ENCODE assay signal across 8 cellular contexts in genomic region chr19:49266409-49266808, GRCh38. TPM values are rescaled to one million over a fixed set of nuclear protein-coding genes. Genes with fewer than 3 reads are reported as not detected.
A peak's percentile ranks its signal among the peaks of the same experiment; 100 is the strongest.
DNase-seq lines count a peak whose midpoint lies in the region; ATAC-seq and TF ChIP-seq lines count a peak whose summit lies in the region.
"Not testable (repeated sequence)": the region's sequence is repeated elsewhere in the genome, so short reads cannot be mapped to it uniquely, and the experiment has no call there.

No MANE protein-coding gene starts in this region.

- not testable (repeated sequence) for H3K79me2 ChIP-seq in DND-41 (ENCODE audit: insufficient read depth, low read length)

- not testable (repeated sequence) for H3K4me2 ChIP-seq in DND-41 (ENCODE audit: insufficient read depth, low read length)

- H3K9me3 ChIP-seq in DND-41 (ENCODE audit: insufficient read depth, low read length, severe bottlenecking); SJCRH30 (replicated peaks); colonic mucosa: not testable (repeated sequence)

- not testable (repeated sequence) for H3K27me3 Mint-ChIP-seq in immature natural killer cell (ENCODE audit: low read depth in 3 of 3); progenitor cell of endocrine pancreas

- H3K36me3 Mint-ChIP-seq in immature natural killer cell; progenitor cell of endocrine pancreas (ENCODE audit: insufficient read depth): not testable (repeated sequence)

- H3K36me3 ChIP-seq in DND-41 (ENCODE audit: insufficient read depth, low read length); SJCRH30; colonic mucosa: not testable (repeated sequence)

- not testable (repeated sequence) for H3K27me3 ChIP-seq in DND-41 (ENCODE audit: insufficient read depth, low read length, poor library complexity); SJCRH30; colonic mucosa

- H4K20me1 ChIP-seq in DND-41 (ENCODE audit: insufficient read depth, low read length): not testable (repeated sequence)

- peak; percentile 6 for TF ChIP-seq CTCF in DND-41 (IDR thresholded peaks at IDR 0.05; ENCODE audit: borderline replicate concordance, extremely low read depth, low read length, poor library complexity, severe bottlenecking)
- peak; percentile 65 for TF ChIP-seq CTCF in colonic mucosa (IDR thresholded peaks at IDR 0.05)
- peak; percentile 39 for TF ChIP-seq CTCF in progenitor cell of endocrine pancreas (IDR thresholded peaks at IDR 0.05; ENCODE audit: unreplicated experiment)

- H3K9me3 Mint-ChIP-seq in immature natural killer cell: peaks cover 0 to 16% (median 3%) of the 10 kb centered on the region in 6 donors
- peaks cover 43% of the 10 kb centered on the region for H3K9me3 Mint-ChIP-seq in progenitor cell of endocrine pancreas (ENCODE audit: low read depth)

- H3K9ac ChIP-seq in DND-41 (ENCODE audit: low read depth, low read length); colonic mucosa (ENCODE audit: low read depth in 2 of 2, low read length in 2 of 2): not testable (repeated sequence)

- intact Hi-C loops in colonic mucosa (cut with DNase I): not testable (repeated sequence)

- H3K4me3 Mint-ChIP-seq in immature natural killer cell; progenitor cell of endocrine pancreas (ENCODE audit: low read depth): not testable (repeated sequence)

- not testable (repeated sequence) for H3K4me1 Mint-ChIP-seq in immature natural killer cell; progenitor cell of endocrine pancreas (ENCODE audit: low read depth)

- H3K27ac ChIP-seq in DND-41 (ENCODE audit: low read length); SJCRH30; colonic mucosa: not testable (repeated sequence)

- not testable (repeated sequence) for H2AFZ ChIP-seq in DND-41 (ENCODE audit: low read depth, low read length)

- peak; percentile 10 for DNase-seq in DND-41
- DNase-seq in LoVo (ENCODE audit: low spot score): peak; percentile 16
- DNase-seq in SJCRH30: peak; percentile 46 to 47
- DNase-seq in activated CD8-positive, alpha-beta memory T cell treated with anti-CD3 and anti-CD28 coated beads, Interleukin-2, amount 50 U/mL, for 48 hours: peak; percentile 75
- peak; percentile 61 for DNase-seq in colonic mucosa
- DNase-seq in immature natural killer cell: peak; percentile 38 to 51 (median 50)
- not testable (repeated sequence) for DNase-seq in progenitor cell of endocrine pancreas (ENCODE audit: low spot score, unreplicated experiment)
- peak; percentile 18 for DNase-seq in superior temporal gyrus (ENCODE audit: extremely low spot score)

- H3K4me1 ChIP-seq in DND-41 (ENCODE audit: insufficient read depth, low read length); SJCRH30; colonic mucosa: not testable (repeated sequence)

- not testable (repeated sequence) for ATAC-seq in DND-41 (ENCODE audit: insufficient read depth, low read depth)

- H3K4me3 ChIP-seq in DND-41 (ENCODE audit: low read depth in 1 of 2, low read length in 2 of 2); SJCRH30; colonic mucosa: not testable (repeated sequence)

- H3K27ac Mint-ChIP-seq in immature natural killer cell, progenitor cell of endocrine pancreas: not testable (repeated sequence)

RNA-seq across cellular contexts. Expression of gene SLC6A16, which starts 58.6 kb away (rescaled TPM):
- total RNA-seq in SJCRH30 (2014; rRNA removed; shearing (Covaris generic)): 0.33 and 0.40 TPM in 2 replicates
- total RNA-seq in colonic mucosa (under 1 TPM; 0.17 to 0.82 TPM), progenitor cell of endocrine pancreas (10.5 and 11.8 TPM in 2 replicates)
- polyA plus RNA-seq in immature natural killer cell: 1 to 10 TPM; 3.0 to 9.0 (median 4.4) TPM

Comparison
In these comparisons a context has a peak if more than half of its experiments do, and no peak if none do; other contexts are left out.
1. CTCF ChIP-seq: peak in every context shown above with its lines; median percentile 65 in colonic mucosa; 39 in progenitor cell of endocrine pancreas; 6 in DND-41.